Comparison of ENCODE assay signal across 11 cellular contexts in the genomic region with DNA sequence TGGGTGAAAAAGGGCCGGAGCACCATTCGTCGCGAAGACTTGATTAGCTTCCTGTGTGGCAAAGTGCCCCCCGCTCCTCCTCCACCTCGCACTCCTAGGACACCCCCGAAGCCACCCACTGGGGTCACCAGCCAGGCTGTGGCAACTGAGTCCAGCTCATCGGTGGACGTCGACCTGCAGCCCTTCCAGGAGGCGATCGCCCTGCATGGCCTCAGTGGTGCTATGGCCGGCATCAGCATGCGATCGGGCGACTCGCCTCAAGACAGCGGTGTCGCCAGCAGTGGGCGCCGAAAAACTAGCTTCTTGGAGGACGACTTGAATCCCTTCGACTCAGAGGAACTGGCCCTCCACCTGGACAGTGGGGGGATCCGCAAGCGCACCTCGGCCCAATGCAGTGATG.
DNase-seq lines count a peak whose midpoint lies in the region; ATAC-seq and TF ChIP-seq lines count a peak whose summit lies in the region.
"Had no signal": no experiment of that assay in that cellular context is flagged by ENCODE, and none has a peak within 500 bp of the region (broad histone marks: within the 10 kb centered on the region; RNA-seq: fewer than 3 reads in every experiment).

No MANE protein-coding gene starts in this region.

- H3K27ac ChIP-seq in esophagus muscularis mucosa (replicated peaks in 1 of 4) (no peak overlapping the region), trophoblast cell (ENCODE audit: low read depth, low read length) (no peak overlapping the region)

- no peak for TF ChIP-seq CTCF in CD14-positive monocyte (IDR thresholded peaks at IDR 0.05)
- TF ChIP-seq CTCF in esophagus muscularis mucosa (IDR thresholded peaks at IDR 0.05): no peak

- H3K36me3 ChIP-seq in NT2/D1 (ENCODE audit: insufficient read depth, insufficient read length, low read length) (no peaks in the 10 kb centered on the region), esophagus muscularis mucosa (no peaks in the 10 kb centered on the region), trophoblast cell (ENCODE audit: control insufficient read depth in 1 of 2, insufficient read depth in 2 of 2, low read length in 2 of 2) (no peaks in the 10 kb centered on the region)
- H3K36me3 ChIP-seq: stomach had no signal

- H2BK5ac ChIP-seq in trophoblast cell (ENCODE audit: low read depth, low read length, poor library complexity): no peak overlapping the region

- peaks cover 45 to 65% (median 49%) of the 10 kb centered on the region in 3 donors for H3K27me3 Mint-ChIP-seq in CD14-positive monocyte (ENCODE audit: low read depth in 3 of 3)

- H3K23ac ChIP-seq in trophoblast cell (ENCODE audit: low read length): no peak overlapping the region

- peaks cover 0 to 16% (median 9%) of the 10 kb centered on the region in 7 donors for H3K9me3 Mint-ChIP-seq in CD14-positive monocyte
- H3K9me3 Mint-ChIP-seq: activated naive CD4-positive, alpha-beta T cell treated with anti-CD3 and anti-CD28 coated beads, Interleukin-2, amount 10 ng/mL, durations not matched to agents 7 days and 5 days; T-helper 1 cell treated with Interleukin-12 subunit alpha and Interleukin-12 subunit beta and Interleukin-4 antibody, amounts not matched to agents 30 μg/mL and 1 μg/mL, for 36 hours had no signal

- H2BK120ac ChIP-seq in trophoblast cell (ENCODE audit: insufficient read depth, low read length, poor library complexity): no peak overlapping the region

- H3K27me3 ChIP-seq in NT2/D1 (ENCODE audit: insufficient read depth, insufficient read length) (peaks cover 2% of the 10 kb centered on the region), esophagus muscularis mucosa (no peaks in the 10 kb centered on the region), trophoblast cell (ENCODE audit: insufficient read depth, low read length) (no peaks in the 10 kb centered on the region)

- H4K8ac ChIP-seq in trophoblast cell (ENCODE audit: low read depth, low read length): no peak overlapping the region

- H3K4me1 Mint-ChIP-seq in CD14-positive monocyte: peaks cover 10% of the 10 kb centered on the region
- H3K4me1 Mint-ChIP-seq: activated naive CD4-positive, alpha-beta T cell treated with anti-CD3 and anti-CD28 coated beads, Interleukin-2, amount 10 ng/mL, durations not matched to agents 7 days and 5 days had no signal

- H3K14ac ChIP-seq in trophoblast cell (ENCODE audit: low read length): no peak overlapping the region

- no peaks in the 10 kb centered on the region for H3K4me1 ChIP-seq in NT2/D1 (ENCODE audit: insufficient read depth, insufficient read length)
- H3K4me1 ChIP-seq in esophagus muscularis mucosa: peaks cover 3 to 12% (median 11%) of the 10 kb centered on the region in 4 donors
- H3K4me1 ChIP-seq in trophoblast cell (ENCODE audit: control insufficient read depth in 1 of 2, insufficient read depth in 2 of 2, low read length in 2 of 2): peaks cover 4% of the 10 kb centered on the region in 2 experiments

- no peak overlapping the region for H3K27ac Mint-ChIP-seq in CD14-positive monocyte
- H3K27ac Mint-ChIP-seq: activated naive CD4-positive, alpha-beta T cell treated with anti-CD3 and anti-CD28 coated beads, Interleukin-2, amount 10 ng/mL, durations not matched to agents 7 days and 5 days; T-helper 1 cell treated with Interleukin-12 subunit alpha and Interleukin-12 subunit beta and Interleukin-4 antibody, amounts not matched to agents 30 μg/mL and 1 μg/mL, for 36 hours had no signal

- no peak overlapping the region for H4K12ac ChIP-seq in trophoblast cell (ENCODE audit: low read depth, low read length)

- peak overlapping the region; percentile 72 for H3K4me2 ChIP-seq in trophoblast cell (ENCODE audit: low read length)

- H3K9me3 ChIP-seq in NT2/D1 (ENCODE audit: insufficient read depth, low read length): no peaks in the 10 kb centered on the region
- no peaks in the 10 kb centered on the region for H3K9me3 ChIP-seq in esophagus muscularis mucosa
- H3K9me3 ChIP-seq in trophoblast cell (ENCODE audit: insufficient read depth, low read depth, low read length): no peaks in the 10 kb centered on the region
- H3K9me3 ChIP-seq: stomach had no signal

- H3K79me1 ChIP-seq in trophoblast cell (ENCODE audit: low read length): no peaks in the 10 kb centered on the region

- no peak overlapping the region for H3K18ac ChIP-seq in trophoblast cell (ENCODE audit: low read length)

- DNase-seq in CD14-positive monocyte (ENCODE audit: low spot score): no peak
- DNase-seq in NT2/D1 (ENCODE audit: low read depth, low spot score): no peak
- no peak for DNase-seq in esophagus muscularis mucosa (ENCODE audit: extremely low spot score)
- DNase-seq in trophoblast cell: no peak
- no peak for DNase-seq in NCI-H82 treated with DMSO at 0.1 percent for 48 hours (lab: John Stamatoyannopoulos, UW; ENCODE audit: unreplicated experiment)
- DNase-seq in NCI-H510A (lab: John Stamatoyannopoulos, UW): no peak

- no peak for TF ChIP-seq EP300 in esophagus muscularis mucosa (IDR thresholded peaks at IDR 0.05)

- intact Hi-C loops in CD14-positive monocyte (cut with micrococcal nuclease): no loop called here
- intact Hi-C loops in esophagus muscularis mucosa (cut with DNase I): no loop called here

- H3K79me2 ChIP-seq in trophoblast cell (ENCODE audit: control insufficient read depth, insufficient read depth, low read length, poor library complexity): peaks cover 3% of the 10 kb centered on the region

- TF ChIP-seq POLR2A in esophagus muscularis mucosa (IDR thresholded peaks at IDR 0.05; ENCODE audit: low read depth): no peak

- ATAC-seq in GM18511 (IDR thresholded peaks at IDR 0.05; ENCODE audit: unreplicated experiment): no peak
- ATAC-seq in GM21360 (IDR thresholded peaks at IDR 0.05; ENCODE audit: unreplicated experiment): no peak

- H2BK12ac ChIP-seq in trophoblast cell (ENCODE audit: low read length): no peak overlapping the region

- H3K36me3 Mint-ChIP-seq in CD14-positive monocyte: no peaks in the 10 kb centered on the region
- H3K36me3 Mint-ChIP-seq: activated naive CD4-positive, alpha-beta T cell treated with anti-CD3 and anti-CD28 coated beads, Interleukin-2, amount 10 ng/mL, durations not matched to agents 7 days and 5 days had no signal

- no peak overlapping the region for H3K4ac ChIP-seq in trophoblast cell (ENCODE audit: low read depth, low read length)

- peak overlapping the region; percentile 74 to 82 for H3K4me3 Mint-ChIP-seq in CD14-positive monocyte
- H3K4me3 Mint-ChIP-seq: activated naive CD4-positive, alpha-beta T cell treated with anti-CD3 and anti-CD28 coated beads, Interleukin-2, amount 10 ng/mL, durations not matched to agents 7 days and 5 days; T-helper 1 cell treated with Interleukin-12 subunit alpha and Interleukin-12 subunit beta and Interleukin-4 antibody, amounts not matched to agents 30 μg/mL and 1 μg/mL, for 36 hours had no signal

- H3K9ac ChIP-seq in NT2/D1 (ENCODE audit: insufficient read length, low read depth): no peak overlapping the region
- no peak overlapping the region for H3K9ac ChIP-seq in trophoblast cell (ENCODE audit: low read length)

- WGBS in esophagus muscularis mucosa: 85% methylated on average over 20 of the region's 26 CpGs
- no CpG with 5 or more reads among the region's 26 CpGs for WGBS in trophoblast cell (ENCODE audit: extremely low coverage, insufficient coverage, insufficient read length)

- H2AFZ ChIP-seq in trophoblast cell (ENCODE audit: insufficient read depth, low read length, poor library complexity): peak overlapping the region; percentile 68

- no peak overlapping the region for H2AK5ac ChIP-seq in trophoblast cell (ENCODE audit: low read length)

- peak overlapping the region; percentile 42 for H3K4me3 ChIP-seq in NT2/D1 (ENCODE audit: insufficient read length, low read depth)
- H3K4me3 ChIP-seq in esophagus muscularis mucosa: peak overlapping the region in 3 of 4 donors; percentile 45 to 53 (median 48)
- H3K4me3 ChIP-seq in trophoblast cell (ENCODE audit: low read depth, low read length): no peak overlapping the region

- H4K91ac ChIP-seq in trophoblast cell (ENCODE audit: low read depth, low read length): no peak overlapping the region
